In genomic region chr10:30842185-30842584, GRCh38 we compare ENCODE assay signal across 16 cellular contexts.
"Had no signal": no experiment of that assay in that cellular context is flagged by ENCODE, and none has a peak within 500 bp of the region (broad histone marks: within the 10 kb centered on the region; RNA-seq: fewer than 3 reads in every experiment).

No MANE protein-coding gene starts in this region.

- ATAC-seq: activated CD8-positive, alpha-beta T cell treated with anti-CD3 and anti-CD28 coated beads, Interleukin-2, amount 10 ng/mL, durations not matched to agents 7 days and 5 days; left lobe of liver; stimulated activated naive CD8-positive, alpha-beta T cell treated with anti-CD3 and anti-CD28 coated beads, Interleukin-15, amount 100 ng/mL, for 72 hours had no signal

- H3K9me3 ChIP-seq: ovary, thoracic aorta had no signal

- H3K27me3 ChIP-seq: ovary had no signal

- H3K27ac Mint-ChIP-seq: activated CD8-positive, alpha-beta T cell treated with anti-CD3 and anti-CD28 coated beads, Interleukin-2, amount 10 ng/mL, durations not matched to agents 7 days and 5 days; stimulated activated naive CD8-positive, alpha-beta T cell treated with anti-CD3 and anti-CD28 coated beads, Interleukin-15, amount 100 ng/mL, for 72 hours had no signal

- H3K27me3 Mint-ChIP-seq: stimulated activated naive CD8-positive, alpha-beta T cell treated with anti-CD3 and anti-CD28 coated beads, Interleukin-15, amount 100 ng/mL, for 72 hours had no signal

- DNase-seq: activated CD4-positive, alpha-beta T cell treated with anti-CD3 and anti-CD28 coated beads for 48 hours; activated CD8-positive, alpha-beta memory T cell treated with anti-CD3 and anti-CD28 coated beads, Interleukin-2, amount 50 U/mL, for 48 hours; activated CD8-positive, alpha-beta T cell treated with anti-CD3 and anti-CD28 coated beads, Interleukin-2, amount 10 ng/mL, durations not matched to agents 7 days and 5 days; activated naive CD4-positive, alpha-beta T cell; aorta; central memory CD4-positive, alpha-beta T cell; effector memory CD4-positive, alpha-beta T cell; ovary; stimulated activated CD4-positive, alpha-beta T cell treated with anti-CD3 and anti-CD28 coated beads, Interleukin-4, amount 100 ng/mL, for 4 hours; stimulated activated naive CD8-positive, alpha-beta T cell treated with anti-CD3 and anti-CD28 coated beads, Interleukin-15, amount 100 ng/mL, for 72 hours; T-helper 9 cell; WERI-Rb-1 had no signal

- H3K27ac ChIP-seq: epithelial cell of prostate, ovary, thoracic aorta, WERI-Rb-1 had no signal

- H3K9me3 Mint-ChIP-seq: stimulated activated naive CD8-positive, alpha-beta T cell treated with anti-CD3 and anti-CD28 coated beads, Interleukin-15, amount 100 ng/mL, for 72 hours had no signal

- H3K36me3 ChIP-seq: ovary, thoracic aorta, WERI-Rb-1 had no signal

- H3K4me3 ChIP-seq: ovary, thoracic aorta had no signal

- H3K4me1 Mint-ChIP-seq: stimulated activated naive CD8-positive, alpha-beta T cell treated with anti-CD3 and anti-CD28 coated beads, Interleukin-15, amount 100 ng/mL, for 72 hours had no signal

- H3K4me3 Mint-ChIP-seq: activated CD8-positive, alpha-beta T cell treated with anti-CD3 and anti-CD28 coated beads, Interleukin-2, amount 10 ng/mL, durations not matched to agents 7 days and 5 days; neural crest cell; stimulated activated naive CD8-positive, alpha-beta T cell treated with anti-CD3 and anti-CD28 coated beads, Interleukin-15, amount 100 ng/mL, for 72 hours had no signal
